In genomic region chr2:128521482-128521881, GRCh38 we compare ENCODE assay signal across 28 cellular contexts.
"Had no signal": no experiment of that assay in that cellular context is flagged by ENCODE, and none has a peak within 500 bp of the region (broad histone marks: within the 10 kb centered on the region; RNA-seq: fewer than 3 reads in every experiment).

No MANE protein-coding gene starts in this region.

- H3K9me3 Mint-ChIP-seq: activated CD4-positive, alpha-beta T cell treated with anti-CD3 and anti-CD28 coated beads, Interleukin-2, amount 10 ng/mL, durations not matched to agents 24 days and 14 days; activated naive CD8-positive, alpha-beta T cell treated with anti-CD3 and anti-CD28 coated beads, Interleukin-2, amount 10 ng/mL, durations not matched to agents 7 days and 5 days; activated T-cell treated with anti-CD3 and anti-CD28 coated beads, Interleukin-2, amount 50 U/mL, for 24 hours; T-helper 1 cell treated with Interleukin-12 subunit alpha and Interleukin-12 subunit beta and Interleukin-4 antibody, amounts not matched to agents 30 μg/mL and 1 μg/mL, for 36 hours had no signal

- H3K4me3 ChIP-seq: ascending aorta, cardiac muscle cell, MG63 had no signal

- H3K4me1 ChIP-seq: ascending aorta had no signal

- H3K36me3 Mint-ChIP-seq: activated naive CD4-positive, alpha-beta T cell treated with anti-CD3 and anti-CD28 coated beads, Interleukin-2, amount 50 U/mL, for 24 hours; activated naive CD8-positive, alpha-beta T cell treated with anti-CD3 and anti-CD28 coated beads, Interleukin-2, amount 10 ng/mL, durations not matched to agents 7 days and 5 days had no signal

- H3K4me3 Mint-ChIP-seq: activated CD4-positive, alpha-beta T cell treated with anti-CD3 and anti-CD28 coated beads, Interleukin-2, amount 10 ng/mL, durations not matched to agents 24 days and 14 days; activated CD8-positive, alpha-beta T cell treated with anti-CD3 and anti-CD28 coated beads, Interleukin-2, amount 10 ng/mL, durations not matched to agents 7 days and 5 days; activated naive CD4-positive, alpha-beta T cell treated with anti-CD3 and anti-CD28 coated beads, Interleukin-2, amount 50 U/mL, for 24 hours; activated naive CD8-positive, alpha-beta T cell treated with anti-CD3 and anti-CD28 coated beads, Interleukin-2, amount 10 ng/mL, durations not matched to agents 7 days and 5 days; activated T-cell treated with anti-CD3 and anti-CD28 coated beads, Interleukin-2, amount 50 U/mL, for 24 hours; T-helper 1 cell treated with Interleukin-12 subunit alpha and Interleukin-12 subunit beta and Interleukin-4 antibody, amounts not matched to agents 30 μg/mL and 1 μg/mL, for 36 hours had no signal

- H3K27ac ChIP-seq: ascending aorta, cardiac muscle cell, RWPE1 had no signal

- DNase-seq: activated gamma-delta T cell; activated naive CD8-positive, alpha-beta T cell treated with anti-CD3 and anti-CD28 coated beads, Interleukin-2, amount 10 ng/mL, durations not matched to agents 7 days and 5 days; activated T-cell treated with anti-CD3 and anti-CD28 coated beads, Interleukin-2, amount 50 U/mL, for 24 hours; amygdala; Karpas-422; MG63; NCI-H1048; NCI-H1105 treated with DMSO at 0.1 percent for 48 hours; NCI-H1436; NCI-H1694; NCI-H1930; NCI-H2081 treated with DMSO at 0.1 percent for 48 hours; NCI-H226; NCI-H446 treated with DMSO at 0.1 percent for 48 hours; NCI-H524; NCI-H69; SIG-M5; SW 1271 had no signal

- H3K27me3 Mint-ChIP-seq: activated naive CD4-positive, alpha-beta T cell treated with anti-CD3 and anti-CD28 coated beads, Interleukin-2, amount 50 U/mL, for 24 hours had no signal

- H3K9me3 ChIP-seq: ascending aorta, MG63 had no signal

- H3K36me3 ChIP-seq: ascending aorta, cardiac muscle cell, MG63 had no signal

- H3K27ac Mint-ChIP-seq: activated CD8-positive, alpha-beta T cell treated with anti-CD3 and anti-CD28 coated beads, Interleukin-2, amount 10 ng/mL, durations not matched to agents 7 days and 5 days; activated naive CD4-positive, alpha-beta T cell treated with anti-CD3 and anti-CD28 coated beads, Interleukin-2, amount 50 U/mL, for 24 hours; activated naive CD8-positive, alpha-beta T cell treated with anti-CD3 and anti-CD28 coated beads, Interleukin-2, amount 10 ng/mL, durations not matched to agents 7 days and 5 days; activated T-cell treated with anti-CD3 and anti-CD28 coated beads, Interleukin-2, amount 50 U/mL, for 24 hours; T-helper 2 cell treated with Interferon-gamma antibody and Interleukin-4, amounts not matched to agents 5 μg/mL and 100 μg/mL, for 36 hours had no signal

- H3K27me3 ChIP-seq: ascending aorta, cardiac muscle cell, MG63 had no signal

- H3K4me1 Mint-ChIP-seq: activated naive CD4-positive, alpha-beta T cell treated with anti-CD3 and anti-CD28 coated beads, Interleukin-2, amount 50 U/mL, for 24 hours; activated naive CD8-positive, alpha-beta T cell treated with anti-CD3 and anti-CD28 coated beads, Interleukin-2, amount 10 ng/mL, durations not matched to agents 7 days and 5 days had no signal

- ATAC-seq: PC-3, Right ventricle myocardium inferior had no signal
